34 cellular contexts compared by ENCODE assay signal in genomic region chr7:79547132-79547531, GRCh38.
"Had no signal": no experiment of that assay in that cellular context is flagged by ENCODE, and none has a peak within 500 bp of the region (broad histone marks: within the 10 kb centered on the region; RNA-seq: fewer than 3 reads in every experiment).

No MANE protein-coding gene starts in this region.

- H3K9me3 ChIP-seq: MG63 had no signal

- DNase-seq: Karpas-422, Kasumi-1, MG63, MM.1S, MV-4-11, NCI-H1048, NCI-H1092, NCI-H1092 treated with DMSO at 0.1 percent for 48 hours, NCI-H1105, NCI-H1105 treated with DMSO at 0.1 percent for 48 hours, NCI-H1417, NCI-H1417 treated with DMSO at 0.1 percent for 48 hours, NCI-H1436, NCI-H1436 treated with DMSO at 0.1 percent for 48 hours, NCI-H146, NCI-H1694, NCI-H1694 treated with DMSO at 0.1 percent for 48 hours, NCI-H187, NCI-H187 treated with DMSO at 0.1 percent for 48 hours, NCI-H1930, NCI-H2029, NCI-H2029 treated with DMSO at 0.1 percent for 48 hours, NCI-H2081, NCI-H2081 treated with DMSO at 0.1 percent for 48 hours, NCI-H2107, NCI-H2171, NCI-H2171 treated with DMSO at 0.1 percent for 48 hours, NCI-H2227 treated with DMSO at 0.1 percent for 48 hours, NCI-H226, NCI-H345, NCI-H446, NCI-H446 treated with DMSO at 0.1 percent for 48 hours, NCI-H510A, NCI-H510A treated with DMSO at 0.1 percent for 48 hours had no signal

- H3K27me3 ChIP-seq: MG63 had no signal

- H3K36me3 ChIP-seq: MG63 had no signal

- H3K4me3 ChIP-seq: MG63 had no signal
